ENCODE assay signal across 23 cellular contexts in genomic region chr16:62392698-62393097, GRCh38.
"Had no signal": no experiment of that assay in that cellular context is flagged by ENCODE, and none has a peak within 500 bp of the region (broad histone marks: within the 10 kb centered on the region; RNA-seq: fewer than 3 reads in every experiment).

No MANE protein-coding gene starts in this region.

- ATAC-seq: effector memory CD8-positive, alpha-beta T cell; gastrocnemius medialis; left lobe of liver; natural killer cell; psoas muscle; stimulated activated naive B cell treated with anti-CD40 and anti-IgM and Interleukin-4, amounts not matched to agents 10 μg/mL and 1 μg/mL and 100 μg/mL, for 72 hours; stimulated activated naive CD8-positive, alpha-beta T cell treated with anti-CD3 and anti-CD28 coated beads, Interleukin-15, amount 100 ng/mL, for 72 hours had no signal

- H3K36me3 ChIP-seq: esophagus muscularis mucosa, gastrocnemius medialis, right lobe of liver, spleen, tibial nerve had no signal

- H3K4me3 Mint-ChIP-seq: effector memory CD8-positive, alpha-beta T cell; mesothelial cell of epicardium; natural killer cell; neural crest cell; stimulated activated naive B cell treated with anti-CD40 and anti-IgM and Interleukin-4, amounts not matched to agents 10 μg/mL and 1 μg/mL and 100 μg/mL, for 72 hours; stimulated activated naive CD8-positive, alpha-beta T cell treated with anti-CD3 and anti-CD28 coated beads, Interleukin-15, amount 100 ng/mL, for 72 hours had no signal

- H3K9me3 ChIP-seq: esophagus muscularis mucosa, gastrocnemius medialis, right lobe of liver, testis, tibial nerve had no signal

- H3K36me3 Mint-ChIP-seq: mesothelial cell of epicardium; natural killer cell; stimulated activated naive B cell treated with anti-CD40 and anti-IgM and Interleukin-4, amounts not matched to agents 10 μg/mL and 1 μg/mL and 100 μg/mL, for 72 hours had no signal

- H3K27me3 Mint-ChIP-seq: effector memory CD8-positive, alpha-beta T cell; stimulated activated naive B cell treated with anti-CD40 and anti-IgM and Interleukin-4, amounts not matched to agents 10 μg/mL and 1 μg/mL and 100 μg/mL, for 72 hours; stimulated activated naive CD8-positive, alpha-beta T cell treated with anti-CD3 and anti-CD28 coated beads, Interleukin-15, amount 100 ng/mL, for 72 hours had no signal

- H3K4me1 Mint-ChIP-seq: mesothelial cell of epicardium; natural killer cell; neural crest cell; stimulated activated naive B cell treated with anti-CD40 and anti-IgM and Interleukin-4, amounts not matched to agents 10 μg/mL and 1 μg/mL and 100 μg/mL, for 72 hours; stimulated activated naive CD8-positive, alpha-beta T cell treated with anti-CD3 and anti-CD28 coated beads, Interleukin-15, amount 100 ng/mL, for 72 hours had no signal

- H3K27me3 ChIP-seq: esophagus muscularis mucosa, gastrocnemius medialis, right lobe of liver, spleen, testis, tibial nerve had no signal

- H3K4me3 ChIP-seq: esophagus muscularis mucosa, gastrocnemius medialis, psoas muscle, right lobe of liver, spleen, testis, tibial nerve had no signal

- H3K4me1 ChIP-seq: esophagus muscularis mucosa, gastrocnemius medialis, psoas muscle, right lobe of liver, spleen, testis, tibial nerve had no signal

- H3K9me3 Mint-ChIP-seq: mesothelial cell of epicardium, neural crest cell had no signal

- H3K27ac Mint-ChIP-seq: effector memory CD8-positive, alpha-beta T cell; mesothelial cell of epicardium; natural killer cell; stimulated activated naive B cell treated with anti-CD40 and anti-IgM and Interleukin-4, amounts not matched to agents 10 μg/mL and 1 μg/mL and 100 μg/mL, for 72 hours; stimulated activated naive CD8-positive, alpha-beta T cell treated with anti-CD3 and anti-CD28 coated beads, Interleukin-15, amount 100 ng/mL, for 72 hours had no signal

- H3K27ac ChIP-seq: epithelial cell of prostate, esophagus muscularis mucosa, gastrocnemius medialis, psoas muscle, right lobe of liver, spleen, testis, tibial nerve had no signal

- DNase-seq: central memory CD4-positive, alpha-beta T cell; cortex of kidney; effector memory CD8-positive, alpha-beta T cell; gastrocnemius medialis; kidney glomerular epithelial cell; mammary epithelial cell; natural killer cell; psoas muscle; retina; right lobe of liver; spleen; stimulated activated CD4-positive, alpha-beta T cell treated with anti-CD3 and anti-CD28 coated beads, Interleukin-15, amount 100 ng/mL, for 24 hours; stimulated activated CD4-positive, alpha-beta T cell treated with anti-CD3 and anti-CD28 coated beads, Interleukin-1b, Interleukin-23, amount 100 ng/mL, for 48 hours; stimulated activated CD4-positive, alpha-beta T cell treated with anti-CD3 and anti-CD28 coated beads, Interleukin-4, amount 100 ng/mL, for 24 hours; stimulated activated naive B cell treated with anti-CD40 and anti-IgM and Interleukin-4, amounts not matched to agents 10 μg/mL and 1 μg/mL and 100 μg/mL, for 72 hours; stimulated activated naive CD8-positive, alpha-beta T cell treated with anti-CD3 and anti-CD28 coated beads, Interleukin-15, amount 100 ng/mL, for 72 hours; testis had no signal
